Comparison of ENCODE assay signal across 18 cellular contexts in genomic region chr10:12107781-12108180, GRCh38. TPM values are rescaled to one million over a fixed set of nuclear protein-coding genes. Genes with fewer than 3 reads are reported as not detected.
DNase-seq lines count a peak whose midpoint lies in the region; ATAC-seq and TF ChIP-seq lines count a peak whose summit lies in the region.
"Had no signal": no experiment of that assay in that cellular context is flagged by ENCODE, and none has a peak within 500 bp of the region (broad histone marks: within the 10 kb centered on the region; RNA-seq: fewer than 3 reads in every experiment).

No MANE protein-coding gene starts in this region.

- H3K9me3 Mint-ChIP-seq in endothelial cell (ENCODE audit: unreplicated experiment): no peaks in the 10 kb centered on the region
- no peaks in the 10 kb centered on the region for H3K9me3 Mint-ChIP-seq in stimulated activated naive B cell treated with anti-CD40 and anti-IgM and Interleukin-4, amounts not matched to agents 10 μg/mL and 1 μg/mL and 100 μg/mL, for 72 hours
- H3K9me3 Mint-ChIP-seq: CD4-positive, CD25-positive, alpha-beta regulatory T cell; CD8-positive, alpha-beta T cell; HFFc6 had no signal

- peaks cover 31% of the 10 kb centered on the region for H3K4me1 ChIP-seq in BLaER1
- H3K4me1 ChIP-seq: A549, Caco-2, HAP-1 had no signal

- peak; percentile 12 for DNase-seq in endothelial cell (ENCODE audit: low spot score)
- DNase-seq in lung microvascular endothelial cell (ENCODE audit: low read depth in 2 of 2): peak; percentile 45 to 74
- DNase-seq in stimulated activated naive B cell treated with anti-CD40 and anti-IgM and Interleukin-4, amounts not matched to agents 10 μg/mL and 1 μg/mL and 100 μg/mL, for 72 hours: no peak
- DNase-seq in KG1 (lab: John Stamatoyannopoulos, UW): no peak
- no peak for DNase-seq in NCI-H2227 treated with DMSO at 0.1 percent for 48 hours (lab: John Stamatoyannopoulos, UW)
- DNase-seq in RPMI8226: no peak
- DNase-seq: 8988T; Caco-2; CD4-positive, CD25-positive, alpha-beta regulatory T cell; CD8-positive, alpha-beta T cell; DMS153; DND-41; GOT3; HFFc6 had no signal

- peak overlapping the region; percentile 20; the same call in 1 of the 2 replicates for H3K4me2 ChIP-seq in BLaER1
- H3K4me2 ChIP-seq: A549 had no signal

- no peak overlapping the region for H3K9ac ChIP-seq in BLaER1

- H3K27ac ChIP-seq in BLaER1: no peak overlapping the region
- H3K27ac ChIP-seq: A549, C4-2B had no signal

- no peaks in the 10 kb centered on the region for H3K27me3 Mint-ChIP-seq in endothelial cell (ENCODE audit: unreplicated experiment)
- no peaks in the 10 kb centered on the region for H3K27me3 Mint-ChIP-seq in stimulated activated naive B cell treated with anti-CD40 and anti-IgM and Interleukin-4, amounts not matched to agents 10 μg/mL and 1 μg/mL and 100 μg/mL, for 72 hours
- H3K27me3 Mint-ChIP-seq: CD4-positive, CD25-positive, alpha-beta regulatory T cell had no signal

- peaks cover 4% of the 10 kb centered on the region for H3K4me1 Mint-ChIP-seq in endothelial cell (ENCODE audit: unreplicated experiment)
- H3K4me1 Mint-ChIP-seq in stimulated activated naive B cell treated with anti-CD40 and anti-IgM and Interleukin-4, amounts not matched to agents 10 μg/mL and 1 μg/mL and 100 μg/mL, for 72 hours: peaks cover 16 to 20% of the 10 kb centered on the region in 2 donors

- peaks cover 37% of the 10 kb centered on the region for H3K36me3 Mint-ChIP-seq in endothelial cell (ENCODE audit: low read depth, unreplicated experiment)
- H3K36me3 Mint-ChIP-seq in stimulated activated naive B cell treated with anti-CD40 and anti-IgM and Interleukin-4, amounts not matched to agents 10 μg/mL and 1 μg/mL and 100 μg/mL, for 72 hours: peaks cover 38 to 58% of the 10 kb centered on the region in 2 donors

- peaks cover 87% of the 10 kb centered on the region for H3K36me3 ChIP-seq in BLaER1

- no peaks in the 10 kb centered on the region for H4K20me1 ChIP-seq in BLaER1

- peak overlapping the region; percentile 31 for H3K4me3 Mint-ChIP-seq in endothelial cell (ENCODE audit: unreplicated experiment)
- no peak overlapping the region for H3K4me3 Mint-ChIP-seq in stimulated activated naive B cell treated with anti-CD40 and anti-IgM and Interleukin-4, amounts not matched to agents 10 μg/mL and 1 μg/mL and 100 μg/mL, for 72 hours
- H3K4me3 Mint-ChIP-seq: CD4-positive, CD25-positive, alpha-beta regulatory T cell; CD8-positive, alpha-beta T cell; HFFc6 had no signal

- ATAC-seq in stimulated activated naive B cell treated with anti-CD40 and anti-IgM and Interleukin-4, amounts not matched to agents 10 μg/mL and 1 μg/mL and 100 μg/mL, for 72 hours (replicated peaks): no peak
- ATAC-seq: A549; CD8-positive, alpha-beta T cell had no signal

- H3K9me3 ChIP-seq in BLaER1: 0 out of 2 replicates have a peak, but pooled peaks cover 4% of the 10 kb centered on the region
- H3K9me3 ChIP-seq: A549, Caco-2, HAP-1 had no signal

- H3K4me3 ChIP-seq in BLaER1: no peak overlapping the region
- H3K4me3 ChIP-seq: A549, HAP-1 had no signal

- TF ChIP-seq CTCF in endothelial cell (IDR thresholded peaks at IDR 0.05; ENCODE audit: unreplicated experiment): no peak

- H3K27me3 ChIP-seq in BLaER1: no peaks in the 10 kb centered on the region

- peak overlapping the region; percentile 70 for H3K27ac Mint-ChIP-seq in endothelial cell (ENCODE audit: unreplicated experiment)
- peak overlapping the region; percentile 11 for H3K27ac Mint-ChIP-seq in stimulated activated naive B cell treated with anti-CD40 and anti-IgM and Interleukin-4, amounts not matched to agents 10 μg/mL and 1 μg/mL and 100 μg/mL, for 72 hours
- H3K27ac Mint-ChIP-seq: CD4-positive, CD25-positive, alpha-beta regulatory T cell; CD8-positive, alpha-beta T cell; HFFc6 had no signal

RNA-seq across cellular contexts. Expression of gene SEC61A2, which starts 21.7 kb away (rescaled TPM):
- 9.9 TPM for total RNA-seq in endothelial cell (ENCODE audit: unreplicated experiment)
- 3.5 and 4.2 TPM in 2 replicates for total RNA-seq in lung microvascular endothelial cell

RNA-seq across cellular contexts. Expression of gene DHTKD1, which starts 39.0 kb away (rescaled TPM):
- total RNA-seq in endothelial cell (ENCODE audit: unreplicated experiment): 31.7 TPM
- 15.0 and 27.8 TPM in 2 replicates for total RNA-seq in lung microvascular endothelial cell

Comparison
In these comparisons a context has a peak if more than half of its experiments do, and no peak if none do; other contexts are left out.
1. DNase-seq: peak in endothelial cell (single experiment) and lung microvascular endothelial cell (2 of 2); none in stimulated activated naive B cell treated with anti-CD40 and anti-IgM and Interleukin-4, amounts not matched to agents 10 μg/mL and 1 μg/mL and 100 μg/mL, for 72 hours (single experiment), KG1 (single experiment), NCI-H2227 treated with DMSO at 0.1 percent for 48 hours (single experiment) and RPMI8226 (single experiment).